In the genomic region with DNA sequence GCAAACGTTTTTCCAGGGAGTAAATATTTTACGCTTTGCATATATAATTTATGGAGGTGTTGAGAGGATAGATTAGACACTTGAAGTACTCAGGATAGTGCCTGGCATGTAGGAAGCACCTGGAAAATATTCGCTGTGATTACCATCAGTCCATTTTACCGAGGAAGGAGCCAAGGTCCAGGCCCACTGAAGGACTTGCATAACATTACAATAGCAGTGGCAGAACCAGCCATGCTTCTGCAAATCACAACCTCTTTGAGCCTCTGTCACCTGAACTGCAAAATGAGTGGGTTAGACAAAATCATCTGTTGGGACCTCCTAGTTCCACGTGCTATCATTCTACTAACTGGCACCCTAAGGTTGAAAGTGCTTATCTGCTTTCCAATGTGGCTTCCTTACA, we compare ENCODE assay signal across 25 cellular contexts.
DNase-seq lines count a peak whose midpoint lies in the region; ATAC-seq and TF ChIP-seq lines count a peak whose summit lies in the region.
"Had no signal": no experiment of that assay in that cellular context is flagged by ENCODE, and none has a peak within 500 bp of the region (broad histone marks: within the 10 kb centered on the region; RNA-seq: fewer than 3 reads in every experiment).

No MANE protein-coding gene starts in this region.

- H3K27me3 ChIP-seq in BLaER1 (no peaks in the 10 kb centered on the region), DND-41 (ENCODE audit: insufficient read depth, low read length, poor library complexity) (no peaks in the 10 kb centered on the region), duodenal mucosa (ENCODE audit: control insufficient read depth in 1 of 2, insufficient read depth in 2 of 2, low read length in 2 of 2) (no peaks in the 10 kb centered on the region)
- H3K27me3 ChIP-seq: breast epithelium, colonic mucosa, suprapubic skin had no signal

- TF ChIP-seq POLR2A in NB4 (IDR thresholded peaks at IDR 0.05; ENCODE audit: extremely low read depth, insufficient read length): no peak

- peaks cover 48% of the 10 kb centered on the region for H3K79me2 ChIP-seq in DND-41 (ENCODE audit: insufficient read depth, low read length)
- H3K79me2 ChIP-seq: parathyroid adenoma had no signal

- H2AFZ ChIP-seq in DND-41 (ENCODE audit: low read depth, low read length): no peak overlapping the region
- H2AFZ ChIP-seq: parathyroid adenoma had no signal

- H3K4me2 ChIP-seq in BLaER1 (0 out of 2 replicates have a peak overlapping the region, but pooled peaks have one; percentile 86), DND-41 (ENCODE audit: insufficient read depth, low read length) (peak overlapping the region; percentile 83; the same call in 1 of the 2 replicates)

- ATAC-seq in DND-41 (ENCODE audit: insufficient read depth, low read depth) (no peak), HG03457 (IDR thresholded peaks at IDR 0.05; ENCODE audit: unreplicated experiment) (no peak), HG03196 (IDR thresholded peaks at IDR 0.05; ENCODE audit: unreplicated experiment) (no peak)
- ATAC-seq: esophagus mucosa, Panc1, T-cell had no signal

- CTCF ChIA-PET in HEK293T (lab: Yijun Ruan, JAX): no interaction called here

- H3K4me1 ChIP-seq in BLaER1: peaks cover 43% of the 10 kb centered on the region
- peaks cover 48% of the 10 kb centered on the region for H3K4me1 ChIP-seq in DND-41 (ENCODE audit: insufficient read depth, low read length)
- peaks cover 22 to 30% of the 10 kb centered on the region in 2 donors for H3K4me1 ChIP-seq in duodenal mucosa (ENCODE audit: control insufficient read depth in 1 of 2, insufficient read depth in 2 of 2, low read length in 2 of 2)
- H3K4me1 ChIP-seq: breast epithelium, colonic mucosa, parathyroid adenoma had no signal

- DNase-seq in DND-41: no peak
- peak; percentile 28 for DNase-seq in NB4 (ENCODE audit: low read depth)
- no peak for DNase-seq in HEK293T (ENCODE audit: extremely low spot score)
- DNase-seq in activated CD4-positive, alpha-beta T cell treated with anti-CD3 and anti-CD28 coated beads, Interleukin-2, amount 50 U/mL, for 48 hours: no peak
- DNase-seq: activated CD4-positive, alpha-beta memory T cell treated with anti-CD3 and anti-CD28 coated beads, Interleukin-2, amount 10 ng/mL, durations not matched to agents 7 days and 5 days; activated CD4-positive, CD25-positive, alpha-beta regulatory T cell treated with anti-CD3 and anti-CD28 coated beads, Interleukin-2, amount 50 U/mL, for 72 hours; activated CD8-positive, alpha-beta memory T cell treated with anti-CD3 and anti-CD28 coated beads, Interleukin-2, amount 50 U/mL, for 48 hours; amygdala; colonic mucosa; foreskin melanocyte; IMR-90; NCI-H2081; NCI-H446; SHP77 treated with DMSO at 0.1 percent for 48 hours; stimulated activated CD4-positive, alpha-beta T cell treated with anti-CD3 and anti-CD28 coated beads, Interleukin-2, amount 100 ng/mL, for 48 hours; T-cell had no signal

- H4K20me1 ChIP-seq in BLaER1: peaks cover 64% of the 10 kb centered on the region
- peaks cover 6% of the 10 kb centered on the region; the same call in 1 of the 2 replicates for H4K20me1 ChIP-seq in DND-41 (ENCODE audit: insufficient read depth, low read length)

- H3K9ac ChIP-seq in BLaER1: no peak overlapping the region
- H3K9ac ChIP-seq in DND-41 (ENCODE audit: low read depth, low read length): no peak overlapping the region
- H3K9ac ChIP-seq in duodenal mucosa (ENCODE audit: low read depth in 1 of 2, low read length in 2 of 2): peak overlapping the region in 1 of 2 donors; percentile 33
- H3K9ac ChIP-seq: parathyroid adenoma had no signal

- no peaks in the 10 kb centered on the region for H3K9me3 ChIP-seq in BLaER1
- no peaks in the 10 kb centered on the region for H3K9me3 ChIP-seq in DND-41 (ENCODE audit: insufficient read depth, low read length, severe bottlenecking)
- no peaks in the 10 kb centered on the region for H3K9me3 ChIP-seq in duodenal mucosa (ENCODE audit: control insufficient read depth in 1 of 2, low read length in 2 of 2)
- H3K9me3 ChIP-seq: breast epithelium, colonic mucosa, suprapubic skin had no signal

- H3K27ac ChIP-seq in BLaER1 (no peak overlapping the region), DND-41 (ENCODE audit: low read length) (no peak overlapping the region), duodenal mucosa (ENCODE audit: low read depth, low read length) (no peak overlapping the region)
- H3K27ac ChIP-seq: breast epithelium, colonic mucosa, parathyroid adenoma, suprapubic skin had no signal

- POLR2A ChIA-PET in HEK293T (lab: Yijun Ruan, JAX): no interaction called here

- TF ChIP-seq CTCF in DND-41 (IDR thresholded peaks at IDR 0.05; ENCODE audit: borderline replicate concordance, extremely low read depth, low read length, poor library complexity, severe bottlenecking) (no peak), NB4 (IDR thresholded peaks at IDR 0.05; ENCODE audit: low read depth, low read length) (no peak)

- H3K36me3 ChIP-seq in BLaER1 (peaks cover 21% of the 10 kb centered on the region), DND-41 (ENCODE audit: insufficient read depth, low read length) (peaks cover 32% of the 10 kb centered on the region), duodenal mucosa (ENCODE audit: control insufficient read depth in 1 of 2, insufficient read depth in 2 of 2, low read length in 2 of 2) (peaks cover 0 to 4% of the 10 kb centered on the region in 2 donors)
- H3K36me3 ChIP-seq: breast epithelium, colonic mucosa, suprapubic skin had no signal

- no peak overlapping the region for H3K4me3 ChIP-seq in BLaER1
- 0 out of 4 replicates have a peak overlapping the region, but pooled peaks of 1 of the 2 experiments have one; percentile 2 for H3K4me3 ChIP-seq in DND-41 (ENCODE audit: low read depth in 1 of 2, low read length in 2 of 2)
- H3K4me3 ChIP-seq in NB4 (ENCODE audit: low read depth, low read length): peak overlapping the region; percentile 95
- H3K4me3 ChIP-seq in duodenal mucosa (ENCODE audit: low read depth in 1 of 2, low read length in 2 of 2): peak overlapping the region; percentile 71
- H3K4me3 ChIP-seq: breast epithelium, colonic mucosa, suprapubic skin had no signal

TF ChIP-seq in HEK293T, 16 proteins besides CTCF, POLR2A, EP300 and RAD21:
- TF ChIP-seq SP1 (IDR thresholded peaks at IDR 0.05) (no peak), FOXM1 (IDR thresholded peaks at IDR 0.05; ENCODE audit: borderline replicate concordance) (no peak), SUZ12 (IDR thresholded peaks at IDR 0.05) (no peak), FOXA1 (IDR thresholded peaks at IDR 0.05) (no peak), CTBP1 (IDR thresholded peaks at IDR 0.05; ENCODE audit: borderline replicate concordance) (no peak), ZNF384 (IDR thresholded peaks at IDR 0.05) (no peak), ARNT (IDR thresholded peaks at IDR 0.05) (no peak), FOXK2 (IDR thresholded peaks at IDR 0.05) (no peak), LEF1 (IDR thresholded peaks at IDR 0.05; ENCODE audit: borderline replicate concordance) (no peak), ELF4 (IDR thresholded peaks at IDR 0.05) (no peak), HDGF (IDR thresholded peaks at IDR 0.05; ENCODE audit: borderline replicate concordance) (no peak), NFRKB (IDR thresholded peaks at IDR 0.05) (no peak), TARDBP (IDR thresholded peaks at IDR 0.05) (no peak)
- TF ChIP-seq, protein P1, sequence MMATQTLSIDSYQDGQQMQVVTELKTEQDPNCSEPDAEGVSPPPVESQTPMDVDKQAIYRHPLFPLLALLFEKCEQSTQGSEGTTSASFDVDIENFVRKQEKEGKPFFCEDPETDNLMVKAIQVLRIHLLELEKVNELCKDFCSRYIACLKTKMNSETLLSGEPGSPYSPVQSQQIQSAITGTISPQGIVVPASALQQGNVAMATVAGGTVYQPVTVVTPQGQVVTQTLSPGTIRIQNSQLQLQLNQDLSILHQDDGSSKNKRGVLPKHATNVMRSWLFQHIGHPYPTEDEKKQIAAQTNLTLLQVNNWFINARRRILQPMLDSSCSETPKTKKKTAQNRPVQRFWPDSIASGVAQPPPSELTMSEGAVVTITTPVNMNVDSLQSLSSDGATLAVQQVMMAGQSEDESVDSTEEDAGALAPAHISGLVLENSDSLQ (IDR thresholded peaks at IDR 0.05): no peak
TF ChIP-seq in HEK293T: peak in this region for 0.
